19 cellular contexts compared by ENCODE assay signal in genomic region chr4:100591156-100591876, GRCh38.
DNase-seq lines count a peak whose midpoint lies in the region; ATAC-seq and TF ChIP-seq lines count a peak whose summit lies in the region.
"Had no signal": no experiment of that assay in that cellular context is flagged by ENCODE, and none has a peak within 500 bp of the region (broad histone marks: within the 10 kb centered on the region; RNA-seq: fewer than 3 reads in every experiment).

No MANE protein-coding gene starts in this region.

- H3K9me3 ChIP-seq in right atrium auricular region (no peaks in the 10 kb centered on the region), aorta (ENCODE audit: control insufficient read depth, low read length) (no peaks in the 10 kb centered on the region), mucosa of descending colon (no peaks in the 10 kb centered on the region)
- H3K9me3 ChIP-seq: colonic mucosa, esophagus muscularis mucosa had no signal

- ATAC-seq in Right ventricle myocardium inferior (peak; percentile 65), aorta (ENCODE audit: low FRiP score) (peak; percentile 36), mucosa of descending colon (no peak), HG02852 (IDR thresholded peaks at IDR 0.05; ENCODE audit: unreplicated experiment) (no peak)
- ATAC-seq: CD8-positive, alpha-beta T cell; left colon had no signal

- DNase-seq in Right ventricle myocardium inferior (ENCODE audit: missing footprints) (no peak), right atrium auricular region (ENCODE audit: low spot score) (no peak), RPMI8226 (peak; percentile 48), kidney glomerular epithelial cell (lab: John Stamatoyannopoulos, UW) (peak; percentile 2), aorta (no peak), mucosa of descending colon (no peak), HT-29 (ENCODE audit: low spot score) (no peak)
- DNase-seq: activated CD4-positive, alpha-beta T cell treated with anti-CD3 and anti-CD28 coated beads, Interleukin-2, amount 50 U/mL, for 48 hours; activated T-cell treated with anti-CD3 and anti-CD28 coated beads, Interleukin-2, amount 50 U/mL, for 48 hours; colonic mucosa; GDM1; HCEC 1CT; left colon; NCI-H1436 treated with DMSO at 0.1 percent for 48 hours; stimulated activated CD4-positive, alpha-beta T cell treated with anti-CD3 and anti-CD28 coated beads, Interleukin-2, amount 100 ng/mL, for 24 hours had no signal

- intact Hi-C loops in Right ventricle myocardium inferior (cut with DNase I), result loop anchor here (2.0 to 5.0 kb wide), 2 partner anchors 51 to 145 kb away; no protein-coding TSS in a partner anchor
- intact Hi-C loops in aorta (cut with DNase I), result no loop called here
- intact Hi-C loops in mucosa of descending colon (cut with DNase I, micrococcal nuclease), result no loop called here

- TF ChIP-seq CTCF in right atrium auricular region (IDR thresholded peaks at IDR 0.05) (no peak), mucosa of descending colon (IDR thresholded peaks at IDR 0.05) (no peak)

- H3K4me3 ChIP-seq in right atrium auricular region, result no peak overlapping the region
- H3K4me3 ChIP-seq in aorta (ENCODE audit: low read length in 2 of 2), result no peak overlapping the region
- H3K4me3 ChIP-seq in mucosa of descending colon, result no peak overlapping the region
- H3K4me3 ChIP-seq: colonic mucosa, esophagus muscularis mucosa, hepatocyte had no signal

- no peak overlapping the region for H3K27ac ChIP-seq in right atrium auricular region
- no peak overlapping the region for H3K27ac ChIP-seq in aorta (ENCODE audit: low read depth in 1 of 2, low read length in 2 of 2)
- H3K27ac ChIP-seq: colonic mucosa, esophagus muscularis mucosa, hepatocyte had no signal

- 56 to 57% methylated on average over 7 of the region's 7 CpGs for WGBS in aorta, 2 donors

- peaks cover 0 to 8% of the 10 kb centered on the region in 2 donors for H3K4me1 ChIP-seq in right atrium auricular region
- H3K4me1 ChIP-seq in aorta (ENCODE audit: control insufficient read depth in 1 of 2, insufficient read depth in 2 of 2, low read length in 2 of 2), result no peaks in the 10 kb centered on the region
- H3K4me1 ChIP-seq in mucosa of descending colon (ENCODE audit: low read depth), result no peaks in the 10 kb centered on the region
- H3K4me1 ChIP-seq: colonic mucosa had no signal

- H3K36me3 ChIP-seq in right atrium auricular region (no peaks in the 10 kb centered on the region), aorta (ENCODE audit: control insufficient read depth in 1 of 2, insufficient read depth in 2 of 2, low read length in 1 of 2) (no peaks in the 10 kb centered on the region), mucosa of descending colon (ENCODE audit: low read depth) (no peaks in the 10 kb centered on the region)
- H3K36me3 ChIP-seq: colonic mucosa, esophagus muscularis mucosa had no signal

- H3K27me3 ChIP-seq in right atrium auricular region (no peaks in the 10 kb centered on the region), aorta (ENCODE audit: control insufficient read depth in 1 of 2, insufficient read depth in 2 of 2, low read length in 1 of 2) (no peaks in the 10 kb centered on the region)
- H3K27me3 ChIP-seq: colonic mucosa, esophagus muscularis mucosa, hepatocyte had no signal

Comparison
In these comparisons a context has a peak if more than half of its experiments do, and no peak if none do; other contexts are left out.
1. ATAC-seq: peak in Right ventricle myocardium inferior (single experiment) and aorta (single experiment); none in mucosa of descending colon (single experiment) and HG02852 (single experiment).
2. DNase-seq: peak in RPMI8226 (single experiment) and kidney glomerular epithelial cell (single experiment); none in Right ventricle myocardium inferior (single experiment), right atrium auricular region (single experiment), aorta (0 of 2), mucosa of descending colon (0 of 3) and HT-29 (single experiment).